ENCODE assay signal across 8 cellular contexts in genomic region chr3:133943639-133944131, GRCh38. TPM values are rescaled to one million over a fixed set of nuclear protein-coding genes. Genes with fewer than 3 reads are reported as not detected.
DNase-seq lines count a peak whose midpoint lies in the region; ATAC-seq and TF ChIP-seq lines count a peak whose summit lies in the region.

No MANE protein-coding gene starts in this region.

- H3K27me3 Mint-ChIP-seq in chondrocyte (ENCODE audit: low read depth) = peaks cover 2% of the 10 kb centered on the region

- TF ChIP-seq POLR2A in NB4 (IDR thresholded peaks at IDR 0.05; ENCODE audit: extremely low read depth, insufficient read length) = no peak

- no peaks in the 10 kb centered on the region for H3K36me3 Mint-ChIP-seq in chondrocyte (ENCODE audit: low read depth)

- ATAC-seq in HG03045 (IDR thresholded peaks at IDR 0.05; ENCODE audit: unreplicated experiment) = no peak

- TF ChIP-seq CTCF in C4-2B (conservative IDR thresholded peaks at IDR 0.05) (no peak), NB4 (IDR thresholded peaks at IDR 0.05; ENCODE audit: low read depth, low read length) (no peak), chondrocyte (IDR thresholded peaks at IDR 0.05) (no peak)

- no peak overlapping the region for H3K4me3 ChIP-seq in NB4 (ENCODE audit: low read depth, low read length)

- peaks cover 55% of the 10 kb centered on the region for H3K4me1 Mint-ChIP-seq in chondrocyte (ENCODE audit: low read depth)

- peak overlapping the region; percentile 87 for H3K27ac ChIP-seq in C4-2B

- DNase-seq in NB4 (ENCODE audit: low read depth) = peak; percentile 92
- peak; percentile 51 for DNase-seq in chondrocyte (ENCODE audit: low spot score)
- peak; percentile 45 for DNase-seq in mucosa of gallbladder (ENCODE audit: low spot score)
- DNase-seq in NCI-H2029 (lab: John Stamatoyannopoulos, UW) = no peak
- no peak for DNase-seq in NCI-H1930 (lab: John Stamatoyannopoulos, UW)
- no peak for DNase-seq in DMS114 treated with DMSO at 0.1 percent for 48 hours (lab: John Stamatoyannopoulos, UW; ENCODE audit: unreplicated experiment)

- no peaks in the 10 kb centered on the region for H3K9me3 Mint-ChIP-seq in chondrocyte (ENCODE audit: low read depth)

- H3K4me3 Mint-ChIP-seq in chondrocyte (ENCODE audit: unreplicated experiment) = no peak overlapping the region

- H3K27ac Mint-ChIP-seq in chondrocyte (ENCODE audit: unreplicated experiment) = peak overlapping the region; percentile 39

RNA-seq across cellular contexts. Expression of gene RAB6B, which starts 48.0 kb away (rescaled TPM):
- 16.2 to 29.6 TPM (median 25.7 TPM) in 3 replicates for total RNA-seq in chondrocyte
- 8.4 TPM for total RNA-seq in mucosa of gallbladder

Comparison
In these comparisons a context has a peak if more than half of its experiments do, and no peak if none do; other contexts are left out.
1. DNase-seq: peak in NB4 (single experiment), chondrocyte (single experiment) and mucosa of gallbladder (single experiment); none in NCI-H2029 (single experiment), NCI-H1930 (0 of 2) and DMS114 treated with DMSO at 0.1 percent for 48 hours (single experiment).